Comparison of ENCODE assay signal across 8 cellular contexts in genomic region chr1:211259596-211260126, GRCh38. TPM values are rescaled to one million over a fixed set of nuclear protein-coding genes. Genes with fewer than 3 reads are reported as not detected.
DNase-seq lines count a peak whose midpoint lies in the region; ATAC-seq, FAIRE-seq and TF ChIP-seq lines count a peak whose summit lies in the region.

No MANE protein-coding gene starts in this region.

- H3K27ac ChIP-seq in A549 = peak overlapping the region; percentile 99
- H3K27ac ChIP-seq in HL-60 (replicated peaks) = peak overlapping the region; percentile 98
- H3K27ac ChIP-seq in SU-DHL-6 (ENCODE audit: low read depth, low read length) = peak overlapping the region; percentile 98
- peak overlapping the region; percentile 97 for H3K27ac ChIP-seq in cingulate gyrus (ENCODE audit: low read depth, low read length)
- H3K27ac ChIP-seq in HepG2 (ENCODE audit: extremely low read length, insufficient read depth, low read length) = peak overlapping the region; percentile 98

- TF ChIP-seq EP300 in A549 (IDR thresholded peaks at IDR 0.05) (no peak), HepG2 (IDR thresholded peaks at IDR 0.05; ENCODE audit: low read depth in 2 of 2, low read length in 2 of 2) (no peak), HepG2 (CRISPR knock-in tag; IDR thresholded peaks at IDR 0.05; ENCODE audit: borderline replicate concordance) (no peak)

- H3K4me3 ChIP-seq in A549 (peak overlapping the region; percentile 90), GM12864 (ENCODE audit: low read depth, low read length) (peak overlapping the region; percentile 93), HL-60 (replicated peaks; ENCODE audit: insufficient read depth, low read length) (peak overlapping the region; percentile 92), SU-DHL-6 (ENCODE audit: insufficient read depth, low read length, poor library complexity, severe bottlenecking) (peak overlapping the region; percentile 100), HepG2 (replicated peaks in 1 of 3; ENCODE audit: insufficient read depth in 1 of 3, low read depth in 2 of 3, low read length in 3 of 3) (peak overlapping the region; percentile 93 to 97 (median 94))

- DNase-seq in A549 (ENCODE audit: low read depth in 1 of 2, low spot score in 1 of 2) (peak; percentile 31 to 78), GM12864 (ENCODE audit: low read depth) (no peak), HL-60 (ENCODE audit: low read depth in 1 of 2, low spot score in 1 of 2) (peak in 1 of 2 experiments; percentile 40), HepG2 (ENCODE audit: low spot score) (peak; percentile 24)
- DNase-seq in stimulated activated CD8-positive, alpha-beta memory T cell treated with anti-CD3 and anti-CD28 coated beads, Interleukin-15, amount 100 ng/mL, for 24 hours (ENCODE audit: low read depth) = peak; percentile 15

- H3K9ac ChIP-seq in SU-DHL-6 (ENCODE audit: low read length) = peak overlapping the region; percentile 94
- H3K9ac ChIP-seq in HepG2 (ENCODE audit: insufficient read depth, low read depth, low read length) = peak overlapping the region; percentile 94

- no peaks in the 10 kb centered on the region for H3K27me3 ChIP-seq in HL-60 (ENCODE audit: insufficient read depth, poor library complexity, severe bottlenecking)
- no peaks in the 10 kb centered on the region for H3K27me3 ChIP-seq in SU-DHL-6 (ENCODE audit: low read length)
- H3K27me3 ChIP-seq in HepG2 (ENCODE audit: control insufficient read depth in 1 of 2, insufficient read depth in 2 of 2, low read length in 2 of 2) = no peaks in the 10 kb centered on the region; a peak in 1 of 5 replicates

- no TSS peak for BruUV-seq in HepG2 (replicated peaks; lab: Mats Ljungman, UMichigan)

- 1% methylated on average over 14 of the region's 44 CpGs for WGBS in A549 (ENCODE audit: missing lambda C conversion rate)
- 4% methylated on average over 22 of the region's 44 CpGs for WGBS in HepG2 (ENCODE audit: low lambda C conversion rate)

- in situ Hi-C loops in HepG2 (cut with HindIII; ENCODE audit: extremely low pct_ligation_motif_present, low pct_unique_long_range_greater_than_20kb) = no loop called here

- TF ChIP-seq CTCF in A549 (IDR thresholded peaks at IDR 0.05) = no peak
- no peak for TF ChIP-seq CTCF in GM12864 (IDR thresholded peaks at IDR 0.05; ENCODE audit: low read depth, low read length, missing control alignments)
- no peak for TF ChIP-seq CTCF in HL-60 (IDR thresholded peaks at IDR 0.05; ENCODE audit: insufficient read depth, low read length)
- no peak for TF ChIP-seq CTCF in SU-DHL-6 (IDR thresholded peaks at IDR 0.05; ENCODE audit: insufficient read depth, low read length, poor library complexity, severe bottlenecking)
- TF ChIP-seq CTCF in HepG2 (CRISPR knock-in tag; IDR thresholded peaks at IDR 0.05) = 0 out of 2 replicates have a peak, but pooled peaks have one; percentile 2

- no peak for FAIRE-seq in A549 (lab: Jason Lieb, UNC)
- no peak for FAIRE-seq in HepG2 (lab: Jason Lieb, UNC)

- intact Hi-C loops in HepG2 (cut with micrococcal nuclease; ENCODE audit: unreplicated experiment) = loop anchor here (5.0 to 10.0 kb wide), 3 partner anchors 63 to 887 kb away; partner anchors contain the start of gene KCNH1

- POLR2A ChIA-PET in A549 (lab: Yijun Ruan, JAX) = interaction anchor here (0.6 to 0.7 kb wide), 2 partner anchors 17 to 74 kb away, joined by 3 to 4 read pairs; no protein-coding TSS in a partner anchor
- POLR2A ChIA-PET in HepG2 (lab: Yijun Ruan, JAX) = interaction anchor here (1.0 to 2.2 kb wide), 2 partner anchors 10 to 350 kb away, joined by 3 to 6 read pairs; no protein-coding TSS in a partner anchor

- H3K36me3 ChIP-seq in SU-DHL-6 (ENCODE audit: low read length) (peaks cover 9% of the 10 kb centered on the region; the same call in 1 of the 2 replicates), HepG2 (replicated peaks in 1 of 2; ENCODE audit: control insufficient read depth in 1 of 2, insufficient read depth in 2 of 2, low read length in 2 of 2) (no peaks in the 10 kb centered on the region)

- peak overlapping the region; percentile 84 for H2AFZ ChIP-seq in SU-DHL-6 (ENCODE audit: low read depth, low read length, severe bottlenecking)
- no peak overlapping the region for H2AFZ ChIP-seq in HepG2 (ENCODE audit: low read length)

- peaks cover 16% of the 10 kb centered on the region; the same call in 2 of the 3 replicates for H3K4me1 ChIP-seq in A549
- H3K4me1 ChIP-seq in HepG2 (ENCODE audit: insufficient read depth, low read length) = peaks cover 26% of the 10 kb centered on the region; the same call in 1 of the 2 replicates

- no peaks in the 10 kb centered on the region for H3K9me2 ChIP-seq in SU-DHL-6 (replicated peaks; ENCODE audit: insufficient read depth, low read length)

- ATAC-seq in A549 (peak; percentile 32 to 52), HepG2 (peak; percentile 26), HG03097 (IDR thresholded peaks at IDR 0.05; ENCODE audit: low FRiP score, unreplicated experiment) (no peak)

- TF ChIP-seq POLR2A in A549 (IDR thresholded peaks at IDR 0.05; ENCODE audit: low read length) (no peak), HepG2 (IDR thresholded peaks at IDR 0.05; ENCODE audit: insufficient read depth in 1 of 2, low read depth in 2 of 2, low read length in 2 of 2) (no peak; a peak in 1 of 4 replicates)

- H3K79me2 ChIP-seq in SU-DHL-6 (ENCODE audit: insufficient read depth, low read length) (peaks cover 41% of the 10 kb centered on the region), HepG2 (ENCODE audit: insufficient read depth, low read length) (peaks cover 14% of the 10 kb centered on the region)

- no peaks in the 10 kb centered on the region for H3K9me3 ChIP-seq in A549
- H3K9me3 ChIP-seq in SU-DHL-6 (ENCODE audit: insufficient read depth, low read length) = no peaks in the 10 kb centered on the region
- H3K9me3 ChIP-seq in HepG2 (ENCODE audit: low read length) = no peaks in the 10 kb centered on the region

- CTCF ChIA-PET in A549 (lab: Yijun Ruan, JAX) (no interaction called here), HepG2 (lab: Yijun Ruan, JAX; ENCODE audit: low intra/inter-chr PET ratio, low total read pairs) (no interaction called here)

- no peak for TF ChIP-seq RAD21 in A549 (conservative IDR thresholded peaks at IDR 0.05 in 1 of 2, IDR thresholded peaks at IDR 0.05 in 1 of 2)
- TF ChIP-seq RAD21 in HepG2 (CRISPR knock-in tag; IDR thresholded peaks at IDR 0.05) = no peak

- peak overlapping the region; percentile 99 for H3K4me2 ChIP-seq in A549
- peak overlapping the region; percentile 78 for H3K4me2 ChIP-seq in SU-DHL-6 (ENCODE audit: low read depth, low read length, poor library complexity, severe bottlenecking)
- H3K4me2 ChIP-seq in HepG2 (ENCODE audit: low read depth, low read length) = peak overlapping the region; percentile 85

- H3F3A ChIP-seq in SU-DHL-6 (ENCODE audit: insufficient read depth) = peaks cover 13% of the 10 kb centered on the region; the same call in 1 of the 2 replicates

- peaks cover 3% of the 10 kb centered on the region; the same call in 1 of the 2 replicates for H4K20me1 ChIP-seq in SU-DHL-6 (ENCODE audit: low read depth, low read length)
- H4K20me1 ChIP-seq in HepG2 (ENCODE audit: insufficient read depth, low read length) = 0 out of 2 replicates have a peak, but pooled peaks cover 2% of the 10 kb centered on the region

TF ChIP-seq in A549, 52 proteins besides CTCF, POLR2A, EP300 and RAD21 (continues in another document):
- TF ChIP-seq POLR2AphosphoS2 (conservative IDR thresholded peaks at IDR 0.05; ENCODE audit: low read length) = no peak
- TF ChIP-seq RARB (CRISPR knock-in tag; IDR thresholded peaks at IDR 0.05) = no peak
- TF ChIP-seq SREBF2 (IDR thresholded peaks at IDR 0.05) = no peak
- no peak for TF ChIP-seq NFE2L2 (conservative IDR thresholded peaks at IDR 0.05; ENCODE audit: low read length)

TF ChIP-seq in HepG2, 621 proteins besides CTCF, POLR2A, EP300 and RAD21 (continues in another document):
- TF ChIP-seq NFYC (CRISPR knock-in tag; IDR thresholded peaks at IDR 0.05) (0 out of 2 replicates have a peak, but pooled peaks have one; percentile 19), ZNF354B (CRISPR knock-in tag; IDR thresholded peaks at IDR 0.05) (0 out of 2 replicates have a peak, but pooled peaks have one; percentile 36), ZNF746 (CRISPR knock-in tag; IDR thresholded peaks at IDR 0.05) (0 out of 2 replicates have a peak, but pooled peaks have one; percentile 42), HNRNPK (IDR thresholded peaks at IDR 0.05; ENCODE audit: low read depth, low read length, poor library complexity, severe bottlenecking) (peak; percentile 93), ZNF572 (CRISPR knock-in tag; IDR thresholded peaks at IDR 0.05) (0 out of 2 replicates have a peak, but pooled peaks have one; percentile 14), ZNF75D (CRISPR knock-in tag; IDR thresholded peaks at IDR 0.05; ENCODE audit: borderline replicate concordance) (no peak)

RNA-seq across cellular contexts. Expression of gene RCOR3, which starts 0.5 kb away (rescaled TPM):
- polyA plus RNA-seq in A549 (2011; rRNA removed) = 33.7 and 40.7 TPM in 2 replicates
- 11.7 and 11.8 TPM in 2 replicates for polyA plus RNA-seq in A549 (2012; cell fraction: cytosol; rRNA removed)
- polyA plus RNA-seq in A549 (2012; cell fraction: nucleus; rRNA removed) = 29.3 and 29.5 TPM in 2 replicates
- polyA plus RNA-seq in A549 (2017; fragmentation: RNase III; extraction: RNeasy Plus Mini Kit Qiagen cat#74134 plus additional on column Dnase treatment) = 16.1 to 19.0 TPM (median 16.3 TPM) in 3 replicates
- polyA minus RNA-seq in A549 (2011; rRNA and poly(A)+ RNA removed) = 35.1 and 42.3 TPM in 2 replicates
- total RNA-seq in HepG2 (2016; rRNA removed; fragmentation: Illumina TruSeq; extraction: Trizol) = 9.6 and 16.8 TPM in 2 replicates
- 11.1 and 13.3 TPM in 2 replicates for total RNA-seq in HepG2 (2016; cell fraction: cytosol; rRNA removed; fragmentation: Illumina TruSeq; extraction: Trizol; ENCODE audit: low read depth)
- 12.4 and 14.9 TPM in 2 replicates for total RNA-seq in HepG2 (2016; cell fraction: insoluble cytoplasmic fraction; rRNA removed; fragmentation: Illumina TruSeq; extraction: Trizol)
- 12.8 and 13.2 TPM in 2 replicates for total RNA-seq in HepG2 (2016; cell fraction: membrane; rRNA removed; fragmentation: Illumina TruSeq; extraction: Trizol)
- total RNA-seq in HepG2 (2016; cell fraction: nucleus; rRNA removed; fragmentation: Illumina TruSeq; extraction: Trizol) = 37.0 and 37.3 TPM in 2 replicates
- polyA plus RNA-seq in HepG2 (2011; rRNA removed) = 31.6 and 34.3 TPM in 2 replicates
- 13.2 and 15.9 TPM in 2 replicates for polyA plus RNA-seq in HepG2 (2011; cell fraction: cytosol; rRNA removed)
- polyA plus RNA-seq in HepG2 (2011; cell fraction: nucleus; rRNA removed) = 49.0 and 54.1 TPM in 2 replicates
- 24.5 and 27.6 TPM in 2 replicates for polyA plus RNA-seq in HepG2 (2012)
- polyA plus RNA-seq in HepG2 (2016; cell fraction: cytosol; fragmentation: Illumina TruSeq; extraction: Trizol; ENCODE audit: low read depth) = 8.8 and 10.5 TPM in 2 replicates
- 15.7 and 15.9 TPM in 2 replicates for polyA plus RNA-seq in HepG2 (2016; cell fraction: insoluble cytoplasmic fraction; fragmentation: Illumina TruSeq; extraction: Trizol; ENCODE audit: low read depth)
- polyA plus RNA-seq in HepG2 (2016; cell fraction: membrane; fragmentation: Illumina TruSeq; extraction: Trizol; ENCODE audit: low read depth) = 11.1 and 11.7 TPM in 2 replicates
- polyA plus RNA-seq in HepG2 (2016; cell fraction: nucleus; fragmentation: Illumina TruSeq; extraction: Trizol; ENCODE audit: insufficient read depth, low read depth) = 58.1 and 59.2 TPM in 2 replicates
- 35.3 and 54.6 TPM in 2 replicates for polyA minus RNA-seq in HepG2 (2011; rRNA and poly(A)+ RNA removed; ENCODE audit: low replicate concordance)
- polyA minus RNA-seq in HepG2 (2011; cell fraction: cytosol; rRNA and poly(A)+ RNA removed) = 16.8 and 20.4 TPM in 2 replicates
- polyA minus RNA-seq in HepG2 (2011; cell fraction: nucleus; rRNA and poly(A)+ RNA removed) = 161 and 193 TPM in 2 replicates

Comparison
In these comparisons a context has a peak if more than half of its experiments do, and no peak if none do; other contexts are left out.
1. Of the 38 proteins assayed by ChIP-seq in both HepG2 and A549: peak only in HepG2: CTCF and KDM5A; only in A549: none; in both: none; in neither: 36.